Comparison of ENCODE assay signal across 10 cellular contexts in genomic region chr7:155467846-155468821, GRCh38. TPM values are rescaled to one million over a fixed set of nuclear protein-coding genes. Genes with fewer than 3 reads are reported as not detected.
DNase-seq lines count a peak whose midpoint lies in the region; ATAC-seq and TF ChIP-seq lines count a peak whose summit lies in the region.
"Had no signal": no experiment of that assay in that cellular context is flagged by ENCODE, and none has a peak within 500 bp of the region (broad histone marks: within the 10 kb centered on the region; RNA-seq: fewer than 3 reads in every experiment).

No MANE protein-coding gene starts in this region.

- H3K4me3 Mint-ChIP-seq in IgD-negative memory B cell, result peak overlapping the region in 2 of 4 donors; percentile 3 to 71

- H3K27ac Mint-ChIP-seq in IgD-negative memory B cell, result peak overlapping the region in 2 of 3 donors; percentile 73 to 79

- H3K27me3 Mint-ChIP-seq in IgD-negative memory B cell, result peaks cover 75% of the 10 kb centered on the region

- DNase-seq in DMS79 treated with DMSO at 0.1 percent for 48 hours (lab: John Stamatoyannopoulos, UW) (peak; percentile 83), fibroblast of the aortic adventitia (ENCODE audit: low read depth) (no peak), NCI-H2081 (lab: John Stamatoyannopoulos, UW) (no peak), germinal center (ENCODE audit: low spot score) (no peak), mesenteric fat pad (ENCODE audit: low spot score) (no peak)
- DNase-seq: NCI-H2029 treated with DMSO at 0.1 percent for 48 hours had no signal

- H3K27ac ChIP-seq in rectal smooth muscle tissue (ENCODE audit: low read depth, low read length), result no peak overlapping the region

- H3K9ac ChIP-seq in rectal smooth muscle tissue (ENCODE audit: low read length), result no peak overlapping the region

- H3K36me3 ChIP-seq in rectal smooth muscle tissue (ENCODE audit: control insufficient read depth, insufficient read depth, low read length), result no peaks in the 10 kb centered on the region

- no peaks in the 10 kb centered on the region for H3K4me1 ChIP-seq in rectal smooth muscle tissue (ENCODE audit: control insufficient read depth, insufficient read depth, low read length)

- TF ChIP-seq CTCF in fibroblast of the aortic adventitia (IDR thresholded peaks at IDR 0.05; ENCODE audit: insufficient read depth, low read length), result no peak

- H3K4me3 ChIP-seq in fibroblast of the aortic adventitia (ENCODE audit: low read depth, low read length), result peak overlapping the region; percentile 31
- H3K4me3 ChIP-seq in rectal smooth muscle tissue (ENCODE audit: low read length), result peak overlapping the region; percentile 32

- peaks cover 4 to 15% (median 8%) of the 10 kb centered on the region in 3 donors for H3K4me1 Mint-ChIP-seq in IgD-negative memory B cell

- H3K9me3 Mint-ChIP-seq in IgD-negative memory B cell, result peaks cover 0 to 3% (median 2%) of the 10 kb centered on the region in 3 donors

- ATAC-seq in HG03108 (IDR thresholded peaks at IDR 0.05; ENCODE audit: unreplicated experiment), result no peak

- H3K27me3 ChIP-seq in rectal smooth muscle tissue (ENCODE audit: control insufficient read depth, insufficient read depth, low read length), result peaks cover 77% of the 10 kb centered on the region

- H3K36me3 Mint-ChIP-seq in IgD-negative memory B cell, result no peaks in the 10 kb centered on the region

RNA-seq across cellular contexts. Expression of gene EN2, which starts 10.2 kb away (rescaled TPM):
- polyA plus RNA-seq in IgD-negative memory B cell, result not detected
- under 0.01 TPM in 1 of 2 replicates, not detected in the other for total RNA-seq in fibroblast of the aortic adventitia (ENCODE audit: low replicate concordance)
- 0.22 TPM for total RNA-seq in mesenteric fat pad
- total RNA-seq: bronchial epithelial cell had no signal
